In genomic region chr5:119019431-119020348, GRCh38 we compare ENCODE assay signal across 17 cellular contexts. TPM values are rescaled to one million over a fixed set of nuclear protein-coding genes. Genes with fewer than 3 reads are reported as not detected.
DNase-seq lines count a peak whose midpoint lies in the region; ATAC-seq, FAIRE-seq and TF ChIP-seq lines count a peak whose summit lies in the region.
"Had no signal": no experiment of that assay in that cellular context is flagged by ENCODE, and none has a peak within 500 bp of the region (broad histone marks: within the 10 kb centered on the region; RNA-seq: fewer than 3 reads in every experiment).

No MANE protein-coding gene starts in this region.

- no peak for TF ChIP-seq RAD21 in IMR-90 (IDR thresholded peaks at IDR 0.05; ENCODE audit: low read length)

- H2BK15ac ChIP-seq in IMR-90 (ENCODE audit: low read depth, low read length), result no peak overlapping the region

- FAIRE-seq in D721Med (lab: Jason Lieb, UNC), result no peak
- FAIRE-seq: HepG2 had no signal

- H2BK5ac ChIP-seq in IMR-90 (ENCODE audit: low read depth, low read length, poor library complexity, severe bottlenecking), result no peak overlapping the region

- no peaks in the 10 kb centered on the region for H3K27me3 ChIP-seq in IMR-90 (ENCODE audit: control insufficient read depth, insufficient read depth, low read length)
- H3K27me3 ChIP-seq: body of pancreas had no signal

- no peak overlapping the region for H2AK5ac ChIP-seq in IMR-90 (ENCODE audit: low read depth, low read length)

- no peaks in the 10 kb centered on the region for H4K20me1 ChIP-seq in IMR-90 (ENCODE audit: insufficient read depth, low read length)

- WGBS in IMR-90 (ENCODE audit: extremely low coverage in 2 of 2, insufficient read length in 1 of 2), 2 experiments, result no CpG with 5 or more reads among the region's 8 CpGs

- no peaks in the 10 kb centered on the region for H3K9me1 ChIP-seq in IMR-90 (ENCODE audit: insufficient read depth, low read length)

- H3K27ac ChIP-seq in IMR-90 (ENCODE audit: insufficient read depth, low read length), result no peak overlapping the region
- H3K27ac ChIP-seq: body of pancreas had no signal

- BruUV-seq in IMR-90 (replicated peaks; lab: Mats Ljungman, UMichigan), result no TSS peak

- no peak overlapping the region for H3K4me2 ChIP-seq in IMR-90 (ENCODE audit: low read depth, low read length)

- peak overlapping the region; percentile 75 for H3K4me3 Mint-ChIP-seq in memory B cell

- 0 out of 2 replicates have a peak overlapping the region, but pooled peaks have one; percentile 40 for H2BK120ac ChIP-seq in IMR-90 (ENCODE audit: low read depth, low read length)

- dilution Hi-C loops in IMR-90 (cut with HindIII; ENCODE audit: low sequenced_read_pairs, unreplicated experiment), result no loop called here

- CTCF ChIA-PET in IMR-90 (lab: Yijun Ruan, JAX), result interaction anchor here (0.7 to 1.0 kb wide), 3 partner anchors 158 to 341 kb away, joined by 3 to 7 read pairs (median 3); no protein-coding TSS in a partner anchor

- H3K36me3 ChIP-seq in IMR-90 (ENCODE audit: control insufficient read depth, insufficient read depth, low read length), result no peaks in the 10 kb centered on the region

- H3K56ac ChIP-seq in IMR-90 (ENCODE audit: extremely low read depth, insufficient read depth, low read length), result no peak overlapping the region

- H4K5ac ChIP-seq in IMR-90 (ENCODE audit: low read depth, low read length), result no peak overlapping the region

- H3K4me1 ChIP-seq in IMR-90 (ENCODE audit: control insufficient read depth, insufficient read depth, low read length), result no peaks in the 10 kb centered on the region
- H3K4me1 ChIP-seq: body of pancreas had no signal

- in situ Hi-C loops in IMR-90 (cut with MboI; ENCODE audit: low sequenced_read_pairs), result loop anchor here (10.0 kb wide), 1 partner anchor 395 kb away; no protein-coding TSS in a partner anchor

- no peak overlapping the region for H3K4me3 ChIP-seq in IMR-90 (ENCODE audit: insufficient read depth, low read depth, low read length)
- H3K4me3 ChIP-seq: body of pancreas, skin epidermis had no signal

- no peak overlapping the region for H3K14ac ChIP-seq in IMR-90 (replicated peaks; ENCODE audit: low read depth, low read length)

- H3K4ac ChIP-seq in IMR-90 (ENCODE audit: low read depth, low read length), result no peak overlapping the region

- H3K9me3 Mint-ChIP-seq in memory B cell, result no peaks in the 10 kb centered on the region

- H2AFZ ChIP-seq in IMR-90 (replicated peaks; ENCODE audit: low read length, poor library complexity), result peak overlapping the region; percentile 68

- POLR2A ChIA-PET in IMR-90 (lab: Charles Lee; ENCODE audit: unreplicated experiment), result no interaction called here

- no peaks in the 10 kb centered on the region for H3K79me1 ChIP-seq in IMR-90 (ENCODE audit: low read depth in 1 of 2, low read length in 2 of 2)

- TF ChIP-seq POLR2A in IMR-90 (IDR thresholded peaks at IDR 0.05; ENCODE audit: low read depth, low read length), result no peak

- DNase-seq in AML-193 (lab: John Stamatoyannopoulos, UW) (peak; percentile 59 to 66), IMR-90 (no peak), SIG-M5 (lab: John Stamatoyannopoulos, UW) (peak; percentile 38), memory B cell (ENCODE audit: low spot score in 2 of 2) (no peak), NCI-H524 (lab: John Stamatoyannopoulos, UW) (no peak), GF-D8 (lab: John Stamatoyannopoulos, UW) (no peak), D721Med (ENCODE audit: insufficient read length, low spot score) (no peak)
- DNase-seq in activated CD4-positive, CD25-positive, alpha-beta regulatory T cell (lab: John Stamatoyannopoulos, UW), result no peak
- DNase-seq: activated gamma-delta T cell treated with Interleukin-2 at 50 U/mL for 16 hours, mesendoderm, NCI-H1436 treated with DMSO at 0.1 percent for 48 hours, NCI-H510A, occipital lobe, SHP77 had no signal

- peak overlapping the region; percentile 7 for H3K27ac Mint-ChIP-seq in memory B cell

- H2BK20ac ChIP-seq in IMR-90 (ENCODE audit: low read depth, low read length), result no peak overlapping the region

- no peak overlapping the region for H3K18ac ChIP-seq in IMR-90 (ENCODE audit: low read depth, low read length)

- H3K9me3 ChIP-seq in IMR-90 (ENCODE audit: control insufficient read depth, insufficient read depth, low read length), result no peaks in the 10 kb centered on the region
- H3K9me3 ChIP-seq: body of pancreas had no signal

- no peak overlapping the region for H2AK9ac ChIP-seq in IMR-90 (replicated peaks; ENCODE audit: low read depth, low read length, poor library complexity)

- no peak for ATAC-seq in IMR-90 (ENCODE audit: low read depth)
- peak; percentile 36 for ATAC-seq in memory B cell (ENCODE audit: low read depth)
- ATAC-seq: body of pancreas, HepG2 had no signal

- H3K23ac ChIP-seq in IMR-90 (ENCODE audit: low read depth, low read length), result no peak overlapping the region

- TF ChIP-seq CTCF in IMR-90 (conservative IDR thresholded peaks at IDR 0.05; ENCODE audit: low read depth, low read length) (no peak), D721Med (IDR thresholded peaks at IDR 0.05; ENCODE audit: insufficient read depth, missing control alignments) (no peak)

- no peaks in the 10 kb centered on the region for H3K27me3 Mint-ChIP-seq in memory B cell

- H3K4me1 Mint-ChIP-seq in memory B cell, result peaks cover 48% of the 10 kb centered on the region

- no peak overlapping the region for H4K91ac ChIP-seq in IMR-90 (ENCODE audit: insufficient read depth, low read depth, low read length)

- H3K36me3 Mint-ChIP-seq in memory B cell, result no peaks in the 10 kb centered on the region

- H4K8ac ChIP-seq in IMR-90 (ENCODE audit: low read depth in 2 of 2, low read length in 2 of 2), result no peak overlapping the region

- H3K9ac ChIP-seq in IMR-90 (ENCODE audit: low read depth, low read length), result no peak overlapping the region

- intact Hi-C loops in IMR-90 (cut with micrococcal nuclease), result loop anchor here (5.0 to 10.0 kb wide), 2 partner anchors 245 to 318 kb away; no protein-coding TSS in a partner anchor

TF ChIP-seq in IMR-90, 13 proteins besides CTCF, POLR2A, EP300 and RAD21:
- no peak for TF ChIP-seq MXI1 (IDR thresholded peaks at IDR 0.05; ENCODE audit: borderline replicate concordance, low read depth, low read length)
- TF ChIP-seq RFX5 (IDR thresholded peaks at IDR 0.05; ENCODE audit: low read depth, low read length), result no peak

RNA-seq across cellular contexts. Expression of gene DTWD2, which starts 31.3 kb away (rescaled TPM):
- 1.8 and 2.5 TPM in 2 replicates for total RNA-seq in IMR-90 (2012; rRNA removed)
- polyA plus RNA-seq in IMR-90 (2012; rRNA removed), result 1.1 and 1.2 TPM in 2 replicates
- polyA plus RNA-seq in IMR-90 (2012; cell fraction: cytosol; rRNA removed), result 0.76 and 0.96 TPM in 2 replicates
- 0.56 and 0.57 TPM in 2 replicates for polyA plus RNA-seq in IMR-90 (2012; cell fraction: nucleus; rRNA removed; ENCODE audit: low replicate concordance)

RNA-seq across cellular contexts. Expression of gene DMXL1, which starts 51.2 kb away (rescaled TPM):
- total RNA-seq in IMR-90 (2012; rRNA removed), result 21.5 and 38.0 TPM in 2 replicates
- polyA plus RNA-seq in IMR-90 (2012; rRNA removed), result 6.6 and 8.1 TPM in 2 replicates
- polyA plus RNA-seq in IMR-90 (2012; cell fraction: cytosol; rRNA removed), result 0.99 and 1.6 TPM in 2 replicates
- polyA plus RNA-seq in IMR-90 (2012; cell fraction: nucleus; rRNA removed; ENCODE audit: low replicate concordance), result 1.4 and 12.8 TPM in 2 replicates

Comparison
In these comparisons a context has a peak if more than half of its experiments do, and no peak if none do; other contexts are left out.
1. DNase-seq: peak in AML-193 (2 of 2) and SIG-M5 (single experiment); none in IMR-90 (single experiment), memory B cell (0 of 2), activated CD4-positive, CD25-positive, alpha-beta regulatory T cell (0 of 4), NCI-H524 (0 of 2), GF-D8 (single experiment) and D721Med (single experiment).